Comparison of ENCODE assay signal across 24 cellular contexts in genomic region chr10:131174651-131175540, GRCh38.
DNase-seq lines count a peak whose midpoint lies in the region; ATAC-seq, FAIRE-seq and TF ChIP-seq lines count a peak whose summit lies in the region.
"Had no signal": no experiment of that assay in that cellular context is flagged by ENCODE, and none has a peak within 500 bp of the region (broad histone marks: within the 10 kb centered on the region; RNA-seq: fewer than 3 reads in every experiment).

No MANE protein-coding gene starts in this region.

- H3K9me3 ChIP-seq in kidney (ENCODE audit: control insufficient read depth in 1 of 2, low read length in 2 of 2) = peaks cover 0 to 6% of the 10 kb centered on the region in 2 donors

- H3K36me3 ChIP-seq in kidney (ENCODE audit: control insufficient read depth in 1 of 2, insufficient read depth in 2 of 2, low read length in 2 of 2) = peaks cover 0 to 3% of the 10 kb centered on the region in 2 donors

- H3K27ac Mint-ChIP-seq in activated CD8-positive, alpha-beta memory T cell treated with anti-CD3 and anti-CD28 coated beads, Interleukin-2, amount 10 ng/mL, durations not matched to agents 7 days and 5 days = no peak overlapping the region
- no peak overlapping the region for H3K27ac Mint-ChIP-seq in progenitor cell of endocrine pancreas
- H3K27ac Mint-ChIP-seq: CD4-positive, CD25-positive, alpha-beta regulatory T cell had no signal

- H3K27ac ChIP-seq in kidney (ENCODE audit: low read depth in 2 of 2, low read length in 2 of 2) = no peak overlapping the region
- H3K27ac ChIP-seq: 22Rv1 had no signal

- peaks cover 4% of the 10 kb centered on the region for H3K9me3 Mint-ChIP-seq in activated CD8-positive, alpha-beta memory T cell treated with anti-CD3 and anti-CD28 coated beads, Interleukin-2, amount 10 ng/mL, durations not matched to agents 7 days and 5 days (ENCODE audit: low read depth)
- no peaks in the 10 kb centered on the region for H3K9me3 Mint-ChIP-seq in progenitor cell of endocrine pancreas (ENCODE audit: low read depth)

- intact Hi-C loops in kidney (cut with DNase I) = no loop called here

- DNase-seq in activated CD8-positive, alpha-beta memory T cell treated with anti-CD3 and anti-CD28 coated beads for 24 hours = peak; percentile 38
- DNase-seq in activated CD8-positive, alpha-beta memory T cell treated with anti-CD3 and anti-CD28 coated beads, Interleukin-2, amount 10 ng/mL, durations not matched to agents 7 days and 5 days = no peak
- DNase-seq in kidney = peak; percentile 44
- peak; percentile 6 for DNase-seq in progenitor cell of endocrine pancreas (ENCODE audit: low spot score, unreplicated experiment)
- DNase-seq in middle frontal gyrus (ENCODE audit: extremely low spot score, low spot score) = no peak
- DNase-seq in activated CD4-positive, CD25-positive, alpha-beta regulatory T cell treated with anti-CD3 and anti-CD28 coated beads, Interleukin-2, amount 50 U/mL, for 72 hours = no peak
- DNase-seq in HUDEP-2 (lab: John Stamatoyannopoulos, UW; ENCODE audit: unreplicated experiment in 76 of 76) = no peak
- DNase-seq: CD4-positive, CD25-positive, alpha-beta regulatory T cell; COR-L47; DMS 273 treated with DMSO at 0.1 percent for 48 hours; DND-41; KG1; MV-4-11; NCI-H1694 treated with DMSO at 0.1 percent for 48 hours; NCI-H2107; NCI-H510A; NCI-H748 treated with DMSO at 0.1 percent for 48 hours; NK-92 treated with Interleukin-12 subunit alpha and Interleukin-12 subunit beta, amount 100 ng/mL, for 24 hours had no signal

- TF ChIP-seq CTCF in kidney (IDR thresholded peaks at IDR 0.05; ENCODE audit: borderline replicate concordance, extremely low read depth, insufficient read depth) (no peak), progenitor cell of endocrine pancreas (IDR thresholded peaks at IDR 0.05; ENCODE audit: unreplicated experiment) (no peak)

- no peaks in the 10 kb centered on the region for H3K36me3 Mint-ChIP-seq in activated CD8-positive, alpha-beta memory T cell treated with anti-CD3 and anti-CD28 coated beads, Interleukin-2, amount 10 ng/mL, durations not matched to agents 7 days and 5 days
- no peaks in the 10 kb centered on the region for H3K36me3 Mint-ChIP-seq in progenitor cell of endocrine pancreas (ENCODE audit: insufficient read depth)
- H3K36me3 Mint-ChIP-seq: CD4-positive, CD25-positive, alpha-beta regulatory T cell had no signal

- no peak overlapping the region for H3K4me3 ChIP-seq in kidney (ENCODE audit: low read length in 2 of 2)

- H3K4me1 ChIP-seq in kidney (ENCODE audit: control insufficient read depth in 1 of 2, insufficient read depth in 1 of 2, low read depth in 1 of 2, low read length in 2 of 2) = no peaks in the 10 kb centered on the region

- no peaks in the 10 kb centered on the region for H3K27me3 Mint-ChIP-seq in activated CD8-positive, alpha-beta memory T cell treated with anti-CD3 and anti-CD28 coated beads, Interleukin-2, amount 10 ng/mL, durations not matched to agents 7 days and 5 days
- peaks cover 5% of the 10 kb centered on the region for H3K27me3 Mint-ChIP-seq in progenitor cell of endocrine pancreas
- H3K27me3 Mint-ChIP-seq: CD4-positive, CD25-positive, alpha-beta regulatory T cell had no signal

- ATAC-seq in activated CD8-positive, alpha-beta memory T cell treated with anti-CD3 and anti-CD28 coated beads, Interleukin-2, amount 10 ng/mL, durations not matched to agents 7 days and 5 days = no peak
- no peak for ATAC-seq in HG03039 (IDR thresholded peaks at IDR 0.05; ENCODE audit: unreplicated experiment)
- ATAC-seq: HCT116, Right ventricle myocardium inferior had no signal

- no peak overlapping the region for H3K4me3 Mint-ChIP-seq in activated CD8-positive, alpha-beta memory T cell treated with anti-CD3 and anti-CD28 coated beads, Interleukin-2, amount 10 ng/mL, durations not matched to agents 7 days and 5 days
- no peak overlapping the region for H3K4me3 Mint-ChIP-seq in progenitor cell of endocrine pancreas (ENCODE audit: low read depth)
- H3K4me3 Mint-ChIP-seq: CD4-positive, CD25-positive, alpha-beta regulatory T cell had no signal

- CTCF ChIA-PET in activated CD8-positive, alpha-beta memory T cell treated with anti-CD3 and anti-CD28 coated beads, Interleukin-2, amount 10 ng/mL, durations not matched to agents 7 days and 5 days (lab: Charles Lee) = no interaction called here

- no peak overlapping the region for H3K9ac ChIP-seq in kidney (ENCODE audit: low read length in 2 of 2)

- no peaks in the 10 kb centered on the region for H3K4me1 Mint-ChIP-seq in activated CD8-positive, alpha-beta memory T cell treated with anti-CD3 and anti-CD28 coated beads, Interleukin-2, amount 10 ng/mL, durations not matched to agents 7 days and 5 days
- H3K4me1 Mint-ChIP-seq in progenitor cell of endocrine pancreas (ENCODE audit: low read depth) = no peaks in the 10 kb centered on the region
- H3K4me1 Mint-ChIP-seq: CD4-positive, CD25-positive, alpha-beta regulatory T cell had no signal

- no peak for FAIRE-seq in kidney (lab: Jason Lieb, UNC)
- FAIRE-seq: G401.6, RCC 7860 had no signal

Comparison
In these comparisons a context has a peak if more than half of its experiments do, and no peak if none do; other contexts are left out.
1. DNase-seq: peak in activated CD8-positive, alpha-beta memory T cell treated with anti-CD3 and anti-CD28 coated beads for 24 hours (single experiment), kidney (single experiment) and progenitor cell of endocrine pancreas (single experiment); none in activated CD8-positive, alpha-beta memory T cell treated with anti-CD3 and anti-CD28 coated beads, Interleukin-2, amount 10 ng/mL, durations not matched to agents 7 days and 5 days (single experiment), middle frontal gyrus (single experiment), activated CD4-positive, CD25-positive, alpha-beta regulatory T cell treated with anti-CD3 and anti-CD28 coated beads, Interleukin-2, amount 50 U/mL, for 72 hours (single experiment) and HUDEP-2 (0 of 76).